In genomic region chr13:110138009-110138699, GRCh38 we compare ENCODE assay signal across 8 cellular contexts.
A peak's percentile ranks its signal among the peaks of the same experiment; 100 is the strongest.
DNase-seq lines count a peak whose midpoint lies in the region; ATAC-seq, FAIRE-seq and TF ChIP-seq lines count a peak whose summit lies in the region.

No MANE protein-coding gene starts in this region.

- H3K18ac ChIP-seq in neuronal stem cell (ENCODE audit: low read length) = peak overlapping the region; percentile 95

- peak overlapping the region; percentile 0 for H2BK15ac ChIP-seq in neuronal stem cell (ENCODE audit: low read length)

- H3K36me3 ChIP-seq in neuronal stem cell (replicated peaks in 1 of 2; ENCODE audit: control insufficient read depth in 2 of 2, insufficient read depth in 2 of 2, low read length in 2 of 2) = no peaks in the 10 kb centered on the region
- H3K36me3 ChIP-seq in subcutaneous abdominal adipose tissue (ENCODE audit: control insufficient read depth in 5 of 5, insufficient read depth in 5 of 5, low read length in 5 of 5) = peaks cover 0 to 4% (median 0%) of the 10 kb centered on the region in 5 donors

- no peaks in the 10 kb centered on the region for H3K27me3 ChIP-seq in neuronal stem cell (ENCODE audit: control insufficient read depth in 3 of 3, insufficient read depth in 3 of 3, low read depth in 1 of 3, low read length in 3 of 3)
- H3K27me3 ChIP-seq in subcutaneous abdominal adipose tissue (ENCODE audit: control insufficient read depth in 5 of 5, insufficient read depth in 4 of 5, low read length in 5 of 5) = no peaks in the 10 kb centered on the region

- peak overlapping the region; percentile 64 for H2AFZ ChIP-seq in neuronal stem cell (ENCODE audit: low read length)

- H3K27ac ChIP-seq in neuronal stem cell (replicated peaks; ENCODE audit: low read length) = no peak overlapping the region
- H3K27ac ChIP-seq in subcutaneous abdominal adipose tissue (ENCODE audit: low read depth, low read length) = peak overlapping the region; percentile 20

- FAIRE-seq in RCC 7860 (lab: Jason Lieb, UNC) = no peak

- no peaks in the 10 kb centered on the region for H3K36me3 Mint-ChIP-seq in CD14-positive monocyte

- H3K4me1 Mint-ChIP-seq in CD14-positive monocyte = peaks cover 20% of the 10 kb centered on the region

- peak overlapping the region; percentile 60 to 75 for H3K4me3 ChIP-seq in foreskin fibroblast (ENCODE audit: low read depth in 1 of 2, low read length in 2 of 2)
- H3K4me3 ChIP-seq in neuronal stem cell (ENCODE audit: low read length in 2 of 2) = peak overlapping the region in 1 of 2 donors; percentile 82
- peak overlapping the region; percentile 55 to 79 (median 61) for H3K4me3 ChIP-seq in subcutaneous abdominal adipose tissue (ENCODE audit: low read depth in 1 of 5, low read length in 5 of 5)

- H3K9ac ChIP-seq in neuronal stem cell (ENCODE audit: low read depth, low read length, poor library complexity) (peak overlapping the region; percentile 88), subcutaneous abdominal adipose tissue (ENCODE audit: low read length in 5 of 5) (peak overlapping the region in 4 of 5 donors; percentile 24 to 59 (median 40))

- H4K8ac ChIP-seq in neuronal stem cell (ENCODE audit: low read depth, low read length) = no peak overlapping the region

- H3K23ac ChIP-seq in neuronal stem cell (ENCODE audit: low read depth, low read length, poor library complexity) = no peak overlapping the region

- ATAC-seq in GM19463 (IDR thresholded peaks at IDR 0.05; ENCODE audit: unreplicated experiment) (peak; percentile 56), HG03565 (IDR thresholded peaks at IDR 0.05; ENCODE audit: unreplicated experiment) (peak; percentile 43)

- no peak overlapping the region for H2BK120ac ChIP-seq in neuronal stem cell (ENCODE audit: low read depth, low read length)

- H4K91ac ChIP-seq in neuronal stem cell (ENCODE audit: low read depth, low read length, poor library complexity) = peak overlapping the region; percentile 11

- no CpG with 5 or more reads among the region's 60 CpGs for WGBS in neuronal stem cell (ENCODE audit: extremely low coverage in 2 of 2, insufficient read length in 2 of 2, insufficient replicate concordance in 1 of 2), 2 donors

- H3K9me3 ChIP-seq in neuronal stem cell (replicated peaks in 1 of 2; ENCODE audit: control insufficient read depth in 2 of 2, insufficient read depth in 1 of 2, low read depth in 1 of 2, low read length in 2 of 2) (peaks cover 0 to 9% of the 10 kb centered on the region in 2 donors), subcutaneous abdominal adipose tissue (ENCODE audit: control insufficient read depth in 5 of 5, low read length in 5 of 5) (no peaks in the 10 kb centered on the region)

- intact Hi-C loops in CD14-positive monocyte (cut with micrococcal nuclease) = loop anchor here (2.0 to 10.0 kb wide), 5 partner anchors 21 to 363 kb away; no protein-coding TSS in a partner anchor

- peaks cover 0 to 5% (median 2%) of the 10 kb centered on the region in 3 donors for H3K27me3 Mint-ChIP-seq in CD14-positive monocyte (ENCODE audit: low read depth in 3 of 3)

- no peaks in the 10 kb centered on the region for H3K79me1 ChIP-seq in neuronal stem cell (ENCODE audit: low read depth, low read length)

- peak overlapping the region; percentile 15 for H3K14ac ChIP-seq in neuronal stem cell (ENCODE audit: low read length)

- H2BK12ac ChIP-seq in neuronal stem cell (ENCODE audit: low read length) = peak overlapping the region; percentile 78

- peaks cover 0 to 5% (median 4%) of the 10 kb centered on the region in 7 donors for H3K9me3 Mint-ChIP-seq in CD14-positive monocyte

- no peak overlapping the region for H3K4ac ChIP-seq in neuronal stem cell (ENCODE audit: low read length)

- peak overlapping the region; percentile 94 to 98 (median 97) for H3K27ac Mint-ChIP-seq in CD14-positive monocyte

- no peak for TF ChIP-seq CTCF in CD14-positive monocyte (IDR thresholded peaks at IDR 0.05)
- TF ChIP-seq CTCF in foreskin fibroblast (IDR thresholded peaks at IDR 0.05; ENCODE audit: low read depth, low read length) = no peak

- H3K4me3 Mint-ChIP-seq in CD14-positive monocyte = peak overlapping the region; percentile 82 to 92

- no peak overlapping the region for H2BK5ac ChIP-seq in neuronal stem cell (ENCODE audit: low read length)

- peak overlapping the region; percentile 93 for H3K4me2 ChIP-seq in neuronal stem cell (ENCODE audit: insufficient read depth, low read length, poor library complexity, severe bottlenecking)

- peak overlapping the region; percentile 72 for H2AK5ac ChIP-seq in neuronal stem cell (ENCODE audit: low read depth, low read length)

- DNase-seq in CD14-positive monocyte (ENCODE audit: low spot score) (peak; percentile 92), RCC 7860 (ENCODE audit: low spot score) (peak; percentile 66), foreskin fibroblast (peak; percentile 71 to 90), neuronal stem cell (ENCODE audit: low spot score) (no peak)
- DNase-seq in activated effector memory CD4-positive, alpha-beta T cell treated with Interleukin-2 at 50 U/mL for 16 hours = peak; percentile 27

- H3K4me1 ChIP-seq in neuronal stem cell (ENCODE audit: control insufficient read depth in 2 of 2, insufficient read depth in 1 of 2, low read depth in 1 of 2, low read length in 2 of 2) (peaks cover 27 to 30% of the 10 kb centered on the region in 2 donors), subcutaneous abdominal adipose tissue (ENCODE audit: control insufficient read depth in 5 of 5, insufficient read depth in 5 of 5, low read length in 5 of 5) (peaks cover 0 to 23% (median 19%) of the 10 kb centered on the region in 5 donors)
